Comparison of ENCODE assay signal across 1 cellular context in the genomic region with DNA sequence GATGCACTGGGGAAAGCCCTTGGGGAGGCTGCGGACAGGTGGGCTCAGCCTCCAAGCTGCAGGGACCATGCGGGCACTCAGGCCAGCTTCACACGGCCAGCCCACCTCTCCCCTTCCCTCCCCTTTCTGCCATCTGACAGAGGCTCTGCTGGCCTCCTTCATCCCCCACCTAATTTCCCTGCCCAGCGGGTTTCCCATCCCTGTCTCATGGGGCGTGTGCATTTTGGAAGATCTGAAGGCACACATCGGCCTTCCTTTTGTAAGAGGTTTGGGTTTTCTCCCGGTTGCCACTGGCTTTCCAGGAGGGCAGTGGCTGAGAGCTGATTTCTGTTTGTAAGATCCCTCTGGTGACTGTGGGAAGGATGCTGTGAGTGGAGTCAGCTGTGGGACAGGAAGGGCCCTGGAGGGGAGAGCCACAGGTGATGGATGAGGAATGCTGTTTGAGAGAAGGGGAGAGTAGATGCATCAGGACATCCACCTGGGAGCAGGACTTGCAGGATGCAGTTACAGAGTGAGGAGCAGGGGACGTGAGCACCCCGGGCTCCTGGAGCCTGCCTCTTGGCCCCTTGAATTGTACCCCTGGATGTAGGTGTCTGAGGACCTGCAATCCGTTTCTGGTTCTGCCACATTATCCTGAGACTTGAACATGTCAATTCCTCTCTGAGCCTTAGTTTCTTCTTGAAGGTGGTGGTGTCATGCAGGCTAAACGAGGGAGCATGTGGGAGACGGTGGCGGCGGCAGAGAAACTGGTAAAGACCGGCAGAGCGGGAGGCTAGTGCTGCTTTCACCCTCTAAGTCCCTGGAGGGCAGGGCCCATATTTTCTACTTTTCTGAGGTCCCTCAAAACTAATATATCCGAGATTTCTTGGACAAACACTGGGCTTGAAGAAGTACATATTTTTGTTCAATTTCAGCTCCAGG.
TF ChIP-seq lines count a peak whose summit lies in the region.

No MANE protein-coding gene starts in this region.

TF ChIP-seq in HepG2, 621 proteins besides CTCF, POLR2A, EP300 and RAD21 (continues in another document):
- TF ChIP-seq ZNF781 (CRISPR knock-in tag; IDR thresholded peaks at IDR 0.05; ENCODE audit: borderline replicate concordance, not compliant biosample characterization) (no peak), ZC3H4 (CRISPR knock-in tag; IDR thresholded peaks at IDR 0.05; ENCODE audit: borderline replicate concordance) (no peak), PHB2 (IDR thresholded peaks at IDR 0.05; ENCODE audit: partially characterized antibody) (no peak), SP4 (CRISPR knock-in tag; IDR thresholded peaks at IDR 0.05) (no peak; the same call in 1 of the 2 replicates), KAT8 (CRISPR knock-in tag; IDR thresholded peaks at IDR 0.05) (no peak), ZNF367 (CRISPR knock-in tag; IDR thresholded peaks at IDR 0.05; ENCODE audit: borderline replicate concordance) (no peak), FOXP1 (IDR thresholded peaks at IDR 0.05) (no peak), FOXP1 (CRISPR knock-in tag; IDR thresholded peaks at IDR 0.05) (no peak), ATM (IDR thresholded peaks at IDR 0.05; ENCODE audit: borderline replicate concordance) (no peak), TOE1 (CRISPR knock-in tag; IDR thresholded peaks at IDR 0.05) (no peak), SP5 (CRISPR knock-in tag; IDR thresholded peaks at IDR 0.05; ENCODE audit: borderline replicate concordance, low read depth) (no peak), KAT7 (CRISPR knock-in tag; IDR thresholded peaks at IDR 0.05; ENCODE audit: borderline replicate concordance) (no peak; the same call in 1 of the 2 replicates), U2AF2 (IDR thresholded peaks at IDR 0.05; ENCODE audit: low read depth, low read length) (no peak), ZKSCAN8 (CRISPR knock-in tag; IDR thresholded peaks at IDR 0.05; ENCODE audit: borderline replicate concordance) (no peak), DPF2 (CRISPR knock-in tag; IDR thresholded peaks at IDR 0.05; ENCODE audit: borderline replicate concordance, low read depth) (no peak), FOXM1 (CRISPR knock-in tag; IDR thresholded peaks at IDR 0.05) (no peak), TCF7 (IDR thresholded peaks at IDR 0.05; ENCODE audit: low read depth) (no peak), PRPF4 (IDR thresholded peaks at IDR 0.05; ENCODE audit: low read depth, low read length, poor library complexity, severe bottlenecking) (peak; percentile 30), ZNF614 (CRISPR knock-in tag; IDR thresholded peaks at IDR 0.05; ENCODE audit: borderline replicate concordance) (no peak), FOXC1 (CRISPR knock-in tag; IDR thresholded peaks at IDR 0.05; ENCODE audit: borderline replicate concordance) (no peak; the same call in 1 of the 2 replicates), KDM6A (CRISPR knock-in tag; IDR thresholded peaks at IDR 0.05; ENCODE audit: low read depth) (no peak), SRY (CRISPR knock-in tag; IDR thresholded peaks at IDR 0.05) (peak; percentile 16; the same call in 1 of the 2 replicates), SMARCE1 (IDR thresholded peaks at IDR 0.05; ENCODE audit: borderline replicate concordance) (no peak), ZNF136 (CRISPR knock-in tag; IDR thresholded peaks at IDR 0.05; ENCODE audit: low read depth) (peak; percentile 10; the same call in 1 of the 2 replicates)
- TF ChIP-seq, protein P1, sequence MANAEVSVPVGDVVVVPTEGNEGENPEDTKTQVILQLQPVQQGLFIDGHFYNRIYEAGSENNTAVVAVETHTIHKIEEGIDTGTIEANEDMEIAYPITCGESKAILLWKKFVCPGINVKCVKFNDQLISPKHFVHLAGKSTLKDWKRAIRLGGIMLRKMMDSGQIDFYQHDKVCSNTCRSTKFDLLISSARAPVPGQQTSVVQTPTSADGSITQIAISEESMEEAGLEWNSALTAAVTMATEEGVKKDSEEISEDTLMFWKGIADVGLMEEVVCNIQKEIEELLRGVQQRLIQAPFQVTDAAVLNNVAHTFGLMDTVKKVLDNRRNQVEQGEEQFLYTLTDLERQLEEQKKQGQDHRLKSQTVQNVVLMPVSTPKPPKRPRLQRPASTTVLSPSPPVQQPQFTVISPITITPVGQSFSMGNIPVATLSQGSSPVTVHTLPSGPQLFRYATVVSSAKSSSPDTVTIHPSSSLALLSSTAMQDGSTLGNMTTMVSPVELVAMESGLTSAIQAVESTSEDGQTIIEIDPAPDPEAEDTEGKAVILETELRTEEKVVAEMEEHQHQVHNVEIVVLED (CRISPR knock-in tag; IDR thresholded peaks at IDR 0.05; ENCODE audit: borderline replicate concordance) = peak; percentile 9; the same call in 1 of the 2 replicates
- TF ChIP-seq, protein P2, sequence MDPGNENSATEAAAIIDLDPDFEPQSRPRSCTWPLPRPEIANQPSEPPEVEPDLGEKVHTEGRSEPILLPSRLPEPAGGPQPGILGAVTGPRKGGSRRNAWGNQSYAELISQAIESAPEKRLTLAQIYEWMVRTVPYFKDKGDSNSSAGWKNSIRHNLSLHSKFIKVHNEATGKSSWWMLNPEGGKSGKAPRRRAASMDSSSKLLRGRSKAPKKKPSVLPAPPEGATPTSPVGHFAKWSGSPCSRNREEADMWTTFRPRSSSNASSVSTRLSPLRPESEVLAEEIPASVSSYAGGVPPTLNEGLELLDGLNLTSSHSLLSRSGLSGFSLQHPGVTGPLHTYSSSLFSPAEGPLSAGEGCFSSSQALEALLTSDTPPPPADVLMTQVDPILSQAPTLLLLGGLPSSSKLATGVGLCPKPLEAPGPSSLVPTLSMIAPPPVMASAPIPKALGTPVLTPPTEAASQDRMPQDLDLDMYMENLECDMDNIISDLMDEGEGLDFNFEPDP (CRISPR knock-in tag; conservative IDR thresholded peaks at IDR 0.05) = no peak
- TF ChIP-seq, protein P3, sequence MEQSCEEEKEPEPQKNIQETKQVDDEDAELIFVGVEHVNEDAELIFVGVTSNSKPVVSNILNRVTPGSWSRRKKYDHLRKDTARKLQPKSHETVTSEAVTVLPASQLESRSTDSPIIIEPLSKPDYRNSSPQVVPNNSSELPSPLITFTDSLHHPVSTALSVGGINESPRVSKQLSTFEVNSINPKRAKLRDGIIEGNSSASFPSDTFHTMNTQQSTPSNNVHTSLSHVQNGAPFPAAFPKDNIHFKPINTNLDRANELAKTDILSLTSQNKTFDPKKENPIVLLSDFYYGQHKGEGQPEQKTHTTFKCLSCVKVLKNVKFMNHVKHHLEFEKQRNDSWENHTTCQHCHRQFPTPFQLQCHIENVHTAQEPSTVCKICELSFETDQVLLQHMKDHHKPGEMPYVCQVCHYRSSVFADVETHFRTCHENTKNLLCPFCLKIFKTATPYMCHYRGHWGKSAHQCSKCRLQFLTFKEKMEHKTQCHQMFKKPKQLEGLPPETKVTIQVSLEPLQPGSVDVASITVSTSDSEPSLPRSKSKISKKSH (CRISPR knock-in tag; IDR thresholded peaks at IDR 0.05; ENCODE audit: borderline replicate concordance) = no peak
- TF ChIP-seq, protein P4, sequence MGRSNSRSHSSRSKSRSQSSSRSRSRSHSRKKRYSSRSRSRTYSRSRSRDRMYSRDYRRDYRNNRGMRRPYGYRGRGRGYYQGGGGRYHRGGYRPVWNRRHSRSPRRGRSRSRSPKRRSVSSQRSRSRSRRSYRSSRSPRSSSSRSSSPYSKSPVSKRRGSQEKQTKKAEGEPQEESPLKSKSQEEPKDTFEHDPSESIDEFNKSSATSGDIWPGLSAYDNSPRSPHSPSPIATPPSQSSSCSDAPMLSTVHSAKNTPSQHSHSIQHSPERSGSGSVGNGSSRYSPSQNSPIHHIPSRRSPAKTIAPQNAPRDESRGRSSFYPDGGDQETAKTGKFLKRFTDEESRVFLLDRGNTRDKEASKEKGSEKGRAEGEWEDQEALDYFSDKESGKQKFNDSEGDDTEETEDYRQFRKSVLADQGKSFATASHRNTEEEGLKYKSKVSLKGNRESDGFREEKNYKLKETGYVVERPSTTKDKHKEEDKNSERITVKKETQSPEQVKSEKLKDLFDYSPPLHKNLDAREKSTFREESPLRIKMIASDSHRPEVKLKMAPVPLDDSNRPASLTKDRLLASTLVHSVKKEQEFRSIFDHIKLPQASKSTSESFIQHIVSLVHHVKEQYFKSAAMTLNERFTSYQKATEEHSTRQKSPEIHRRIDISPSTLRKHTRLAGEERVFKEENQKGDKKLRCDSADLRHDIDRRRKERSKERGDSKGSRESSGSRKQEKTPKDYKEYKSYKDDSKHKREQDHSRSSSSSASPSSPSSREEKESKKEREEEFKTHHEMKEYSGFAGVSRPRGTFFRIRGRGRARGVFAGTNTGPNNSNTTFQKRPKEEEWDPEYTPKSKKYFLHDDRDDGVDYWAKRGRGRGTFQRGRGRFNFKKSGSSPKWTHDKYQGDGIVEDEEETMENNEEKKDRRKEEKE (IDR thresholded peaks at IDR 0.05) = no peak
- TF ChIP-seq, protein P5, sequence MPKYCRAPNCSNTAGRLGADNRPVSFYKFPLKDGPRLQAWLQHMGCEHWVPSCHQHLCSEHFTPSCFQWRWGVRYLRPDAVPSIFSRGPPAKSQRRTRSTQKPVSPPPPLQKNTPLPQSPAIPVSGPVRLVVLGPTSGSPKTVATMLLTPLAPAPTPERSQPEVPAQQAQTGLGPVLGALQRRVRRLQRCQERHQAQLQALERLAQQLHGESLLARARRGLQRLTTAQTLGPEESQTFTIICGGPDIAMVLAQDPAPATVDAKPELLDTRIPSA (CRISPR knock-in tag; IDR thresholded peaks at IDR 0.05; ENCODE audit: borderline replicate concordance) = no peak
- TF ChIP-seq, protein P6, sequence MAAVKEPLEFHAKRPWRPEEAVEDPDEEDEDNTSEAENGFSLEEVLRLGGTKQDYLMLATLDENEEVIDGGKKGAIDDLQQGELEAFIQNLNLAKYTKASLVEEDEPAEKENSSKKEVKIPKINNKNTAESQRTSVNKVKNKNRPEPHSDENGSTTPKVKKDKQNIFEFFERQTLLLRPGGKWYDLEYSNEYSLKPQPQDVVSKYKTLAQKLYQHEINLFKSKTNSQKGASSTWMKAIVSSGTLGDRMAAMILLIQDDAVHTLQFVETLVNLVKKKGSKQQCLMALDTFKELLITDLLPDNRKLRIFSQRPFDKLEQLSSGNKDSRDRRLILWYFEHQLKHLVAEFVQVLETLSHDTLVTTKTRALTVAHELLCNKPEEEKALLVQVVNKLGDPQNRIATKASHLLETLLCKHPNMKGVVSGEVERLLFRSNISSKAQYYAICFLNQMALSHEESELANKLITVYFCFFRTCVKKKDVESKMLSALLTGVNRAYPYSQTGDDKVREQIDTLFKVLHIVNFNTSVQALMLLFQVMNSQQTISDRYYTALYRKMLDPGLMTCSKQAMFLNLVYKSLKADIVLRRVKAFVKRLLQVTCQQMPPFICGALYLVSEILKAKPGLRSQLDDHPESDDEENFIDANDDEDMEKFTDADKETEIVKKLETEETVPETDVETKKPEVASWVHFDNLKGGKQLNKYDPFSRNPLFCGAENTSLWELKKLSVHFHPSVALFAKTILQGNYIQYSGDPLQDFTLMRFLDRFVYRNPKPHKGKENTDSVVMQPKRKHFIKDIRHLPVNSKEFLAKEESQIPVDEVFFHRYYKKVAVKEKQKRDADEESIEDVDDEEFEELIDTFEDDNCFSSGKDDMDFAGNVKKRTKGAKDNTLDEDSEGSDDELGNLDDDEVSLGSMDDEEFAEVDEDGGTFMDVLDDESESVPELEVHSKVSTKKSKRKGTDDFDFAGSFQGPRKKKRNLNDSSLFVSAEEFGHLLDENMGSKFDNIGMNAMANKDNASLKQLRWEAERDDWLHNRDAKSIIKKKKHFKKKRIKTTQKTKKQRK (IDR thresholded peaks at IDR 0.05; ENCODE audit: low read length) = no peak
- TF ChIP-seq, protein P7, sequence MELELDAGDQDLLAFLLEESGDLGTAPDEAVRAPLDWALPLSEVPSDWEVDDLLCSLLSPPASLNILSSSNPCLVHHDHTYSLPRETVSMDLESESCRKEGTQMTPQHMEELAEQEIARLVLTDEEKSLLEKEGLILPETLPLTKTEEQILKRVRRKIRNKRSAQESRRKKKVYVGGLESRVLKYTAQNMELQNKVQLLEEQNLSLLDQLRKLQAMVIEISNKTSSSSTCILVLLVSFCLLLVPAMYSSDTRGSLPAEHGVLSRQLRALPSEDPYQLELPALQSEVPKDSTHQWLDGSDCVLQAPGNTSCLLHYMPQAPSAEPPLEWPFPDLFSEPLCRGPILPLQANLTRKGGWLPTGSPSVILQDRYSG (CRISPR knock-in tag; IDR thresholded peaks at IDR 0.05) = no peak
- TF ChIP-seq, protein P8, sequence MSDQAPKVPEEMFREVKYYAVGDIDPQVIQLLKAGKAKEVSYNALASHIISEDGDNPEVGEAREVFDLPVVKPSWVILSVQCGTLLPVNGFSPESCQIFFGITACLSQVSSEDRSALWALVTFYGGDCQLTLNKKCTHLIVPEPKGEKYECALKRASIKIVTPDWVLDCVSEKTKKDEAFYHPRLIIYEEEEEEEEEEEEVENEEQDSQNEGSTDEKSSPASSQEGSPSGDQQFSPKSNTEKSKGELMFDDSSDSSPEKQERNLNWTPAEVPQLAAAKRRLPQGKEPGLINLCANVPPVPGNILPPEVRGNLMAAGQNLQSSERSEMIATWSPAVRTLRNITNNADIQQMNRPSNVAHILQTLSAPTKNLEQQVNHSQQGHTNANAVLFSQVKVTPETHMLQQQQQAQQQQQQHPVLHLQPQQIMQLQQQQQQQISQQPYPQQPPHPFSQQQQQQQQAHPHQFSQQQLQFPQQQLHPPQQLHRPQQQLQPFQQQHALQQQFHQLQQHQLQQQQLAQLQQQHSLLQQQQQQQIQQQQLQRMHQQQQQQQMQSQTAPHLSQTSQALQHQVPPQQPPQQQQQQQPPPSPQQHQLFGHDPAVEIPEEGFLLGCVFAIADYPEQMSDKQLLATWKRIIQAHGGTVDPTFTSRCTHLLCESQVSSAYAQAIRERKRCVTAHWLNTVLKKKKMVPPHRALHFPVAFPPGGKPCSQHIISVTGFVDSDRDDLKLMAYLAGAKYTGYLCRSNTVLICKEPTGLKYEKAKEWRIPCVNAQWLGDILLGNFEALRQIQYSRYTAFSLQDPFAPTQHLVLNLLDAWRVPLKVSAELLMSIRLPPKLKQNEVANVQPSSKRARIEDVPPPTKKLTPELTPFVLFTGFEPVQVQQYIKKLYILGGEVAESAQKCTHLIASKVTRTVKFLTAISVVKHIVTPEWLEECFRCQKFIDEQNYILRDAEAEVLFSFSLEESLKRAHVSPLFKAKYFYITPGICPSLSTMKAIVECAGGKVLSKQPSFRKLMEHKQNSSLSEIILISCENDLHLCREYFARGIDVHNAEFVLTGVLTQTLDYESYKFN (CRISPR knock-in tag; conservative IDR thresholded peaks at IDR 0.05) = no peak
- TF ChIP-seq, protein P9, sequence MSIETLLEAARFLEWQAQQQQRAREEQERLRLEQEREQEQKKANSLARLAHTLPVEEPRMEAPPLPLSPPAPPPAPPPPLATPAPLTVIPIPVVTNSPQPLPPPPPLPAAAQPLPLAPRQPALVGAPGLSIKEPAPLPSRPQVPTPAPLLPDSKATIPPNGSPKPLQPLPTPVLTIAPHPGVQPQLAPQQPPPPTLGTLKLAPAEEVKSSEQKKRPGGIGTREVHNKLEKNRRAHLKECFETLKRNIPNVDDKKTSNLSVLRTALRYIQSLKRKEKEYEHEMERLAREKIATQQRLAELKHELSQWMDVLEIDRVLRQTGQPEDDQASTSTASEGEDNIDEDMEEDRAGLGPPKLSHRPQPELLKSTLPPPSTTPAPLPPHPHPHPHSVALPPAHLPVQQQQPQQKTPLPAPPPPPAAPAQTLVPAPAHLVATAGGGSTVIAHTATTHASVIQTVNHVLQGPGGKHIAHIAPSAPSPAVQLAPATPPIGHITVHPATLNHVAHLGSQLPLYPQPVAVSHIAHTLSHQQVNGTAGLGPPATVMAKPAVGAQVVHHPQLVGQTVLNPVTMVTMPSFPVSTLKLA (IDR thresholded peaks at IDR 0.05) = no peak
- TF ChIP-seq, protein P10, sequence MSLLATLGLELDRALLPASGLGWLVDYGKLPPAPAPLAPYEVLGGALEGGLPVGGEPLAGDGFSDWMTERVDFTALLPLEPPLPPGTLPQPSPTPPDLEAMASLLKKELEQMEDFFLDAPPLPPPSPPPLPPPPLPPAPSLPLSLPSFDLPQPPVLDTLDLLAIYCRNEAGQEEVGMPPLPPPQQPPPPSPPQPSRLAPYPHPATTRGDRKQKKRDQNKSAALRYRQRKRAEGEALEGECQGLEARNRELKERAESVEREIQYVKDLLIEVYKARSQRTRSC (CRISPR knock-in tag; IDR thresholded peaks at IDR 0.05; ENCODE audit: low read depth) = no peak
